ENCODE assay signal across 9 cellular contexts in genomic region chr7:129843982-129844840, GRCh38.
DNase-seq lines count a peak whose midpoint lies in the region; ATAC-seq lines count a peak whose summit lies in the region.
"Had no signal": no experiment of that assay in that cellular context is flagged by ENCODE, and none has a peak within 500 bp of the region (broad histone marks: within the 10 kb centered on the region; RNA-seq: fewer than 3 reads in every experiment).

No MANE protein-coding gene starts in this region.

- POLR2A ChIA-PET in CD4-positive, alpha-beta memory T cell (lab: Charles Lee; ENCODE audit: partially characterized antibody): no interaction called here

- H3K4me1 Mint-ChIP-seq in CD4-positive, alpha-beta memory T cell: peaks cover 40 to 74% (median 57%) of the 10 kb centered on the region in 4 donors

- H3K36me3 ChIP-seq in CD4-positive, alpha-beta memory T cell (ENCODE audit: insufficient read depth, low read length): no peaks in the 10 kb centered on the region
- no peaks in the 10 kb centered on the region for H3K36me3 ChIP-seq in GM23248 (ENCODE audit: low read depth)
- H3K36me3 ChIP-seq in SK-N-MC (ENCODE audit: insufficient read depth, low read length): no peaks in the 10 kb centered on the region

- peaks cover 6 to 23% of the 10 kb centered on the region in 2 donors for H3K36me3 Mint-ChIP-seq in CD4-positive, alpha-beta memory T cell

- H3K9me2 ChIP-seq in GM23248 (ENCODE audit: insufficient read depth): no peaks in the 10 kb centered on the region

- H3K4me3 ChIP-seq in CD4-positive, alpha-beta memory T cell (ENCODE audit: low read length in 2 of 2): no peak overlapping the region
- H3K4me3 ChIP-seq in GM23248: no peak overlapping the region
- H3K4me3 ChIP-seq in SK-N-MC: peak overlapping the region; percentile 24; the same call in 1 of the 2 replicates

- H3K4me1 ChIP-seq in CD4-positive, alpha-beta memory T cell (ENCODE audit: insufficient read depth, low read length): peaks cover 51% of the 10 kb centered on the region
- H3K4me1 ChIP-seq in GM23248 (ENCODE audit: insufficient read depth): peaks cover 49% of the 10 kb centered on the region

- H3K79me2 ChIP-seq in GM23248 (ENCODE audit: insufficient read depth): peaks cover 52% of the 10 kb centered on the region

- peak overlapping the region in 5 of 7 donors; percentile 1 to 92 (median 50) for H3K27ac Mint-ChIP-seq in CD4-positive, alpha-beta memory T cell

- no peaks in the 10 kb centered on the region for H3K27me3 Mint-ChIP-seq in CD4-positive, alpha-beta memory T cell

- no peak overlapping the region for H3K9ac ChIP-seq in GM23248
- peak overlapping the region; percentile 32 for H3K9ac ChIP-seq in SK-N-MC (ENCODE audit: insufficient read length)

- H3K27ac ChIP-seq in CD4-positive, alpha-beta memory T cell (ENCODE audit: low read depth, low read length): no peak overlapping the region
- H3K27ac ChIP-seq in GM23248 (no peak overlapping the region), SK-N-MC (peak overlapping the region; percentile 86), epithelial cell of prostate (peak overlapping the region; percentile 67)

- no peak overlapping the region for H2AFZ ChIP-seq in GM23248

- H3K4me3 Mint-ChIP-seq in CD4-positive, alpha-beta memory T cell: peak overlapping the region in 3 of 8 donors; percentile 2 to 69 (median 21)

- H3K9me3 Mint-ChIP-seq in CD4-positive, alpha-beta memory T cell: no peaks in the 10 kb centered on the region

- WGBS in GM23248 (ENCODE audit: low coverage in 1 of 2, low lambda C conversion rate in 2 of 2, missing lambda C conversion rate in 2 of 2), 2 experiments: 81% methylated on average over 7 of the region's 7 CpGs

- no peaks in the 10 kb centered on the region for H3K27me3 ChIP-seq in CD4-positive, alpha-beta memory T cell (ENCODE audit: insufficient read depth, low read length)
- H3K27me3 ChIP-seq in GM23248 (replicated peaks; ENCODE audit: insufficient read depth): no peaks in the 10 kb centered on the region

- H3K4me2 ChIP-seq in GM23248 (ENCODE audit: unreplicated experiment): no peak overlapping the region

- intact Hi-C loops in CD4-positive, alpha-beta memory T cell (cut with micrococcal nuclease): no loop called here

- ATAC-seq in GM21786 (IDR thresholded peaks at IDR 0.05; ENCODE audit: unreplicated experiment) (no peak), GM19324 (IDR thresholded peaks at IDR 0.05; ENCODE audit: low FRiP score, unreplicated experiment) (no peak)

- no peak for DNase-seq in CD4-positive, alpha-beta memory T cell
- DNase-seq in GM23248: peak; percentile 21
- no peak for DNase-seq in SK-N-MC (ENCODE audit: low read depth, low spot score)
- DNase-seq in epithelial cell of prostate (ENCODE audit: low read depth, low spot score): no peak
- DNase-seq in NCI-H2227 (lab: John Stamatoyannopoulos, UW; ENCODE audit: unreplicated experiment): no peak
- DNase-seq: islet precursor cell, NCI-H2029 had no signal

- H3F3A ChIP-seq in GM23248 (ENCODE audit: insufficient read depth): peaks cover 54% of the 10 kb centered on the region

- H3K9me3 ChIP-seq in CD4-positive, alpha-beta memory T cell (ENCODE audit: control insufficient read depth in 1 of 2, low read length in 2 of 2): no peaks in the 10 kb centered on the region
- H3K9me3 ChIP-seq in GM23248 (ENCODE audit: low read depth): no peaks in the 10 kb centered on the region
- no peaks in the 10 kb centered on the region for H3K9me3 ChIP-seq in SK-N-MC (ENCODE audit: low read depth, low read length)

- no peaks in the 10 kb centered on the region for H4K20me1 ChIP-seq in GM23248 (ENCODE audit: insufficient read depth)

- CTCF ChIA-PET in CD4-positive, alpha-beta memory T cell (lab: Charles Lee; ENCODE audit: partially characterized antibody): interaction anchor here (0.9 to 1.8 kb wide), 5 partner anchors 9 to 167 kb away, joined by 3 to 7 read pairs (median 5); no protein-coding TSS in a partner anchor

- in situ Hi-C loops in GM23248 (cut with MboI): loop anchor here (10.0 kb wide), 1 partner anchor 161 kb away; no protein-coding TSS in a partner anchor

Comparison
In these comparisons a context has a peak if more than half of its experiments do, and no peak if none do; other contexts are left out.
1. H3K27ac ChIP-seq: peak in SK-N-MC (single experiment) and epithelial cell of prostate (single experiment); none in CD4-positive, alpha-beta memory T cell (single experiment) and GM23248 (single experiment).